Comparison of ENCODE assay signal across 18 cellular contexts in the genomic region with DNA sequence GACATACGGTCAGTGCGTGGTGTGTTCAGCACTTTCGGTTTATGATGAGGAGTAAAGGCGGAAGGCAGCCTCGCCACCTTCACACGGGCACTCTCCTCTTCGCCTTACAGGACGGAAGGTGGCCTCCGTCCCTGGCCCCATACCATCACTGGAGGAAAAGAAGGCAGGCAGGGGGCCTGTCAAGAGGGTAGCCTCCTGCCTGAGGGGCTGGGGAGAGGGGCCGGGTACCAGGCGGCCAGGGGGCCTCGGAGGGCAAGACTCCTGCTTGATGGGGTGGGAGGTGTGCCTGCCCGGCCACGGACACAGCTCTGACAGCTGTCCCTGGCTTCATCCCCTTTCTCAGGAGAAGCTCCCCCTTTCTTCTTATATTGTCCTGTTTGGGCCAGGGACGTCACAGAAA. TPM values are rescaled to one million over a fixed set of nuclear protein-coding genes. Genes with fewer than 3 reads are reported as not detected.
A peak's percentile ranks its signal among the peaks of the same experiment; 100 is the strongest.
DNase-seq lines count a peak whose midpoint lies in the region; ATAC-seq and TF ChIP-seq lines count a peak whose summit lies in the region.
"Had no signal": no experiment of that assay in that cellular context is flagged by ENCODE, and none has a peak within 500 bp of the region (broad histone marks: within the 10 kb centered on the region; RNA-seq: fewer than 3 reads in every experiment).

No MANE protein-coding gene starts in this region.

- H3K9me3 Mint-ChIP-seq in activated naive CD8-positive, alpha-beta T cell treated with anti-CD3 and anti-CD28 coated beads, Interleukin-2, amount 10 ng/mL, durations not matched to agents 7 days and 5 days, result no peaks in the 10 kb centered on the region
- H3K9me3 Mint-ChIP-seq in activated naive CD8-positive, alpha-beta T cell treated with anti-CD3 and anti-CD28 coated beads for 36 hours, result no peaks in the 10 kb centered on the region
- no peaks in the 10 kb centered on the region for H3K9me3 Mint-ChIP-seq in endothelial cell (ENCODE audit: unreplicated experiment)
- H3K9me3 Mint-ChIP-seq in type B pancreatic cell, result no peaks in the 10 kb centered on the region
- H3K9me3 Mint-ChIP-seq: IgD-negative memory B cell had no signal

- peaks cover 7% of the 10 kb centered on the region for H3K36me3 Mint-ChIP-seq in activated naive CD8-positive, alpha-beta T cell treated with anti-CD3 and anti-CD28 coated beads, Interleukin-2, amount 10 ng/mL, durations not matched to agents 7 days and 5 days
- H3K36me3 Mint-ChIP-seq in activated naive CD8-positive, alpha-beta T cell treated with anti-CD3 and anti-CD28 coated beads for 36 hours, result peaks cover 6% of the 10 kb centered on the region
- H3K36me3 Mint-ChIP-seq in endothelial cell (ENCODE audit: low read depth, unreplicated experiment) (peaks cover 51% of the 10 kb centered on the region), type B pancreatic cell (peaks cover 21% of the 10 kb centered on the region)

- DNase-seq in activated naive CD8-positive, alpha-beta T cell treated with anti-CD3 and anti-CD28 coated beads, Interleukin-2, amount 10 ng/mL, durations not matched to agents 7 days and 5 days, result peak; percentile 16
- no peak for DNase-seq in activated naive CD8-positive, alpha-beta T cell treated with anti-CD3 and anti-CD28 coated beads for 36 hours
- DNase-seq in endothelial cell (ENCODE audit: low spot score), result no peak
- peak; percentile 49 for DNase-seq in mesenteric fat pad (ENCODE audit: low spot score)
- DNase-seq in type B pancreatic cell (ENCODE audit: extremely low spot score, unreplicated experiment), result peak; percentile 54
- no peak for DNase-seq in GM10266 (ENCODE audit: extremely low spot score)
- DNase-seq in cerebellum (ENCODE audit: low spot score), result no peak
- no peak for DNase-seq in pons (ENCODE audit: low spot score)
- DNase-seq: DND-41, Kasumi-1, MM.1S, NCI-H1092 treated with DMSO at 0.1 percent for 48 hours, NCI-H2081 treated with DMSO at 0.1 percent for 48 hours, NCI-H510A, NCI-H82 had no signal

- POLR2A ChIA-PET in activated naive CD8-positive, alpha-beta T cell treated with anti-CD3 and anti-CD28 coated beads, Interleukin-2, amount 10 ng/mL, durations not matched to agents 7 days and 5 days (lab: Charles Lee), result no interaction called here

- H3K27me3 Mint-ChIP-seq in activated naive CD8-positive, alpha-beta T cell treated with anti-CD3 and anti-CD28 coated beads, Interleukin-2, amount 10 ng/mL, durations not matched to agents 7 days and 5 days, result no peaks in the 10 kb centered on the region
- no peaks in the 10 kb centered on the region for H3K27me3 Mint-ChIP-seq in activated naive CD8-positive, alpha-beta T cell treated with anti-CD3 and anti-CD28 coated beads for 36 hours
- no peaks in the 10 kb centered on the region for H3K27me3 Mint-ChIP-seq in endothelial cell (ENCODE audit: unreplicated experiment)
- no peaks in the 10 kb centered on the region for H3K27me3 Mint-ChIP-seq in type B pancreatic cell
- H3K27me3 Mint-ChIP-seq: IgD-negative memory B cell had no signal

- H3K4me3 Mint-ChIP-seq in activated naive CD8-positive, alpha-beta T cell treated with anti-CD3 and anti-CD28 coated beads, Interleukin-2, amount 10 ng/mL, durations not matched to agents 7 days and 5 days, result no peak overlapping the region
- no peak overlapping the region for H3K4me3 Mint-ChIP-seq in activated naive CD8-positive, alpha-beta T cell treated with anti-CD3 and anti-CD28 coated beads for 36 hours
- H3K4me3 Mint-ChIP-seq in endothelial cell (ENCODE audit: unreplicated experiment), result peak overlapping the region; percentile 56
- no peak overlapping the region for H3K4me3 Mint-ChIP-seq in type B pancreatic cell
- H3K4me3 Mint-ChIP-seq: IgD-negative memory B cell had no signal

- no peak for ATAC-seq in activated naive CD8-positive, alpha-beta T cell treated with anti-CD3 and anti-CD28 coated beads, Interleukin-2, amount 10 ng/mL, durations not matched to agents 7 days and 5 days (ENCODE audit: low read depth)
- ATAC-seq: GM12878 had no signal

- no peak for TF ChIP-seq CTCF in endothelial cell (IDR thresholded peaks at IDR 0.05; ENCODE audit: unreplicated experiment)
- no peak for TF ChIP-seq CTCF in type B pancreatic cell (conservative IDR thresholded peaks at IDR 0.05)
- no peak for TF ChIP-seq CTCF in GM10266 (IDR thresholded peaks at IDR 0.05; ENCODE audit: control insufficient read depth, insufficient read depth, low read depth, missing control alignments)

- no peak overlapping the region for H3K27ac Mint-ChIP-seq in activated naive CD8-positive, alpha-beta T cell treated with anti-CD3 and anti-CD28 coated beads, Interleukin-2, amount 10 ng/mL, durations not matched to agents 7 days and 5 days
- no peak overlapping the region for H3K27ac Mint-ChIP-seq in activated naive CD8-positive, alpha-beta T cell treated with anti-CD3 and anti-CD28 coated beads for 36 hours
- peak overlapping the region; percentile 52 for H3K27ac Mint-ChIP-seq in endothelial cell (ENCODE audit: unreplicated experiment)
- no peak overlapping the region for H3K27ac Mint-ChIP-seq in type B pancreatic cell
- H3K27ac Mint-ChIP-seq: IgD-negative memory B cell had no signal

- peaks cover 4% of the 10 kb centered on the region for H3K4me1 Mint-ChIP-seq in activated naive CD8-positive, alpha-beta T cell treated with anti-CD3 and anti-CD28 coated beads, Interleukin-2, amount 10 ng/mL, durations not matched to agents 7 days and 5 days
- H3K4me1 Mint-ChIP-seq in activated naive CD8-positive, alpha-beta T cell treated with anti-CD3 and anti-CD28 coated beads for 36 hours, result peaks cover 5% of the 10 kb centered on the region
- H3K4me1 Mint-ChIP-seq in endothelial cell (ENCODE audit: unreplicated experiment) (no peaks in the 10 kb centered on the region), type B pancreatic cell (ENCODE audit: unreplicated experiment) (peaks cover 5% of the 10 kb centered on the region)
- H3K4me1 Mint-ChIP-seq: IgD-negative memory B cell had no signal

RNA-seq across cellular contexts. Expression of a gene that starts 15.6 kb away (rescaled TPM):
- not detected for total RNA-seq in activated naive CD8-positive, alpha-beta T cell treated with anti-CD3 and anti-CD28 coated beads, Interleukin-2, amount 10 ng/mL, durations not matched to agents 7 days and 5 days
- not detected for total RNA-seq in activated naive CD8-positive, alpha-beta T cell treated with anti-CD3 and anti-CD28 coated beads for 36 hours
- not detected for total RNA-seq in endothelial cell (ENCODE audit: unreplicated experiment)
- total RNA-seq in mesenteric fat pad, result not detected
- total RNA-seq in type B pancreatic cell (ENCODE audit: low replicate concordance), result not detected in 2 replicates
- total RNA-seq in cerebellum, result 0.45 TPM
- total RNA-seq: A172, GM12878 had no signal

RNA-seq across cellular contexts. Expression of a gene that starts 58.5 kb away (rescaled TPM):
- 10 to 100 TPM; 73.2 to 85.4 TPM for total RNA-seq in activated naive CD8-positive, alpha-beta T cell treated with anti-CD3 and anti-CD28 coated beads, Interleukin-2, amount 10 ng/mL, durations not matched to agents 7 days and 5 days
- total RNA-seq in activated naive CD8-positive, alpha-beta T cell treated with anti-CD3 and anti-CD28 coated beads for 36 hours, result 10 to 100 TPM; 29.6 to 30.2 TPM
- 79.7 TPM for total RNA-seq in endothelial cell (ENCODE audit: unreplicated experiment)
- 70.9 TPM for total RNA-seq in mesenteric fat pad
- total RNA-seq in type B pancreatic cell (ENCODE audit: low replicate concordance), result 75.7 and 88.4 TPM in 2 replicates
- 94.9 TPM for total RNA-seq in cerebellum

Comparison
In these comparisons a context has a peak if more than half of its experiments do, and no peak if none do; other contexts are left out.
1. DNase-seq: peak in activated naive CD8-positive, alpha-beta T cell treated with anti-CD3 and anti-CD28 coated beads, Interleukin-2, amount 10 ng/mL, durations not matched to agents 7 days and 5 days (single experiment), mesenteric fat pad (single experiment) and type B pancreatic cell (single experiment); none in activated naive CD8-positive, alpha-beta T cell treated with anti-CD3 and anti-CD28 coated beads for 36 hours (single experiment), endothelial cell (single experiment), GM10266 (single experiment), cerebellum (single experiment) and pons (single experiment).